In the genomic region with DNA sequence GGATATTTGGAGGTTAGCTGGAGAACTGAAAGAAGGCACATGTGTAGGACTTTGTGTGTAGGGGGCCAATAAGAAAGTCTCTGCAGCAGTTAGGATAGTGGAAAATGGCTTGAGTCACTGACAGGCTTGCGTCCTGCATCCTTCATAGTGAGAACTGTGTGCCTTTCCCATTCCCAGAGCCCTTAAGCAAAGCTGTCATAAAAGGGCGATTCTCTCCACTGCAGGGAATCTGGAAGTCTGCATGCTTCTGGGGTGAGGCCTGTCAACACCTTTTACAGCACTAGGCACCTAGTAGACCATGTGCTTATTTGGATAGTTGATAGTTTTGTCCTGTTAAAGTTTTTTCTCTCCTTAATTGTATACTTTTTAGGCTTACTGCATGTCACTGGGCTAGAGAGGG, we compare ENCODE assay signal across 1 cellular context.
TF ChIP-seq lines count a peak whose summit lies in the region.

No MANE protein-coding gene starts in this region.

TF ChIP-seq in WTC11, 78 proteins besides CTCF, POLR2A, EP300 and RAD21 (continued from another document):
- TF ChIP-seq, protein P1, sequence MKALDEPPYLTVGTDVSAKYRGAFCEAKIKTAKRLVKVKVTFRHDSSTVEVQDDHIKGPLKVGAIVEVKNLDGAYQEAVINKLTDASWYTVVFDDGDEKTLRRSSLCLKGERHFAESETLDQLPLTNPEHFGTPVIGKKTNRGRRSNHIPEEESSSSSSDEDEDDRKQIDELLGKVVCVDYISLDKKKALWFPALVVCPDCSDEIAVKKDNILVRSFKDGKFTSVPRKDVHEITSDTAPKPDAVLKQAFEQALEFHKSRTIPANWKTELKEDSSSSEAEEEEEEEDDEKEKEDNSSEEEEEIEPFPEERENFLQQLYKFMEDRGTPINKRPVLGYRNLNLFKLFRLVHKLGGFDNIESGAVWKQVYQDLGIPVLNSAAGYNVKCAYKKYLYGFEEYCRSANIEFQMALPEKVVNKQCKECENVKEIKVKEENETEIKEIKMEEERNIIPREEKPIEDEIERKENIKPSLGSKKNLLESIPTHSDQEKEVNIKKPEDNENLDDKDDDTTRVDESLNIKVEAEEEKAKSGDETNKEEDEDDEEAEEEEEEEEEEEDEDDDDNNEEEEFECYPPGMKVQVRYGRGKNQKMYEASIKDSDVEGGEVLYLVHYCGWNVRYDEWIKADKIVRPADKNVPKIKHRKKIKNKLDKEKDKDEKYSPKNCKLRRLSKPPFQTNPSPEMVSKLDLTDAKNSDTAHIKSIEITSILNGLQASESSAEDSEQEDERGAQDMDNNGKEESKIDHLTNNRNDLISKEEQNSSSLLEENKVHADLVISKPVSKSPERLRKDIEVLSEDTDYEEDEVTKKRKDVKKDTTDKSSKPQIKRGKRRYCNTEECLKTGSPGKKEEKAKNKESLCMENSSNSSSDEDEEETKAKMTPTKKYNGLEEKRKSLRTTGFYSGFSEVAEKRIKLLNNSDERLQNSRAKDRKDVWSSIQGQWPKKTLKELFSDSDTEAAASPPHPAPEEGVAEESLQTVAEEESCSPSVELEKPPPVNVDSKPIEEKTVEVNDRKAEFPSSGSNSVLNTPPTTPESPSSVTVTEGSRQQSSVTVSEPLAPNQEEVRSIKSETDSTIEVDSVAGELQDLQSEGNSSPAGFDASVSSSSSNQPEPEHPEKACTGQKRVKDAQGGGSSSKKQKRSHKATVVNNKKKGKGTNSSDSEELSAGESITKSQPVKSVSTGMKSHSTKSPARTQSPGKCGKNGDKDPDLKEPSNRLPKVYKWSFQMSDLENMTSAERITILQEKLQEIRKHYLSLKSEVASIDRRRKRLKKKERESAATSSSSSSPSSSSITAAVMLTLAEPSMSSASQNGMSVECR (CRISPR knock-in tag; IDR thresholded peaks at IDR 0.05; ENCODE audit: borderline replicate concordance): no peak
TF ChIP-seq in WTC11: peak in this region for 0.
